Comparison of ENCODE assay signal across 16 cellular contexts in genomic region chr1:182408435-182409070, GRCh38. TPM values are rescaled to one million over a fixed set of nuclear protein-coding genes. Genes with fewer than 3 reads are reported as not detected.
"Had no signal": no experiment of that assay in that cellular context is flagged by ENCODE, and none has a peak within 500 bp of the region (broad histone marks: within the 10 kb centered on the region; RNA-seq: fewer than 3 reads in every experiment).

No MANE protein-coding gene starts in this region.

- H3K4me3 Mint-ChIP-seq: central memory CD8-positive, alpha-beta T cell; dendritic cell treated with granulocyte-macrophage colony-stimulating factor and Interleukin-4, amounts not matched to agents 40 ng/mL and 50 ng/mL, for 4 days; effector memory CD8-positive, alpha-beta T cell; memory B cell; neural progenitor cell had no signal

- H3K36me3 Mint-ChIP-seq: neural progenitor cell had no signal

- ATAC-seq: effector memory CD8-positive, alpha-beta T cell; gastroesophageal sphincter had no signal

- H3K4me1 Mint-ChIP-seq: central memory CD8-positive, alpha-beta T cell; memory B cell; neural progenitor cell had no signal

- H3K4me3 ChIP-seq: adrenal gland, gastroesophageal sphincter, neural progenitor cell, skin epidermis, thyroid gland had no signal

- H3K27ac Mint-ChIP-seq: dendritic cell treated with granulocyte-macrophage colony-stimulating factor and Interleukin-4, amounts not matched to agents 40 ng/mL and 50 ng/mL, for 4 days; effector memory CD8-positive, alpha-beta T cell; memory B cell; neural progenitor cell had no signal

- H3K36me3 ChIP-seq: adrenal gland, gastroesophageal sphincter, neural progenitor cell, thyroid gland had no signal

- H3K27me3 ChIP-seq: neural progenitor cell, thyroid gland had no signal

- H3K9me3 Mint-ChIP-seq: effector memory CD8-positive, alpha-beta T cell had no signal

- H3K9me3 ChIP-seq: adrenal gland, gastroesophageal sphincter, thyroid gland had no signal

- H3K4me1 ChIP-seq: adrenal gland, neural progenitor cell, parathyroid adenoma, thyroid gland had no signal

- H3K27ac ChIP-seq: adrenal gland, gastroesophageal sphincter, neural progenitor cell, parathyroid adenoma, skin epidermis, thyroid gland had no signal

- DNase-seq: activated CD4-positive, alpha-beta T cell treated with anti-CD3 and anti-CD28 coated beads, Interleukin-2, amount 50 U/mL, for 4 hours; activated naive CD4-positive, alpha-beta T cell treated with anti-CD3 and anti-CD28 coated beads, Interleukin-2, amount 50 U/mL, for 16 hours; activated T-cell treated with anti-CD3 and anti-CD28 coated beads, Interleukin-2, amount 50 U/mL, for 1 hour; adrenal gland; effector memory CD8-positive, alpha-beta T cell; kidney glomerular epithelial cell; T-helper 2 cell; thyroid gland had no signal

RNA-seq across cellular contexts. Expression of gene TEDDM1, which starts 8.1 kb away (rescaled TPM):
- total RNA-seq: adrenal gland, epithelial cell of proximal tubule, gastroesophageal sphincter, thyroid gland had no signal

RNA-seq across cellular contexts. Expression of gene RGSL1, which starts 41.4 kb away (rescaled TPM):
- total RNA-seq: adrenal gland, epithelial cell of proximal tubule had no signal
